Comparison of ENCODE assay signal across 14 cellular contexts in the genomic region with DNA sequence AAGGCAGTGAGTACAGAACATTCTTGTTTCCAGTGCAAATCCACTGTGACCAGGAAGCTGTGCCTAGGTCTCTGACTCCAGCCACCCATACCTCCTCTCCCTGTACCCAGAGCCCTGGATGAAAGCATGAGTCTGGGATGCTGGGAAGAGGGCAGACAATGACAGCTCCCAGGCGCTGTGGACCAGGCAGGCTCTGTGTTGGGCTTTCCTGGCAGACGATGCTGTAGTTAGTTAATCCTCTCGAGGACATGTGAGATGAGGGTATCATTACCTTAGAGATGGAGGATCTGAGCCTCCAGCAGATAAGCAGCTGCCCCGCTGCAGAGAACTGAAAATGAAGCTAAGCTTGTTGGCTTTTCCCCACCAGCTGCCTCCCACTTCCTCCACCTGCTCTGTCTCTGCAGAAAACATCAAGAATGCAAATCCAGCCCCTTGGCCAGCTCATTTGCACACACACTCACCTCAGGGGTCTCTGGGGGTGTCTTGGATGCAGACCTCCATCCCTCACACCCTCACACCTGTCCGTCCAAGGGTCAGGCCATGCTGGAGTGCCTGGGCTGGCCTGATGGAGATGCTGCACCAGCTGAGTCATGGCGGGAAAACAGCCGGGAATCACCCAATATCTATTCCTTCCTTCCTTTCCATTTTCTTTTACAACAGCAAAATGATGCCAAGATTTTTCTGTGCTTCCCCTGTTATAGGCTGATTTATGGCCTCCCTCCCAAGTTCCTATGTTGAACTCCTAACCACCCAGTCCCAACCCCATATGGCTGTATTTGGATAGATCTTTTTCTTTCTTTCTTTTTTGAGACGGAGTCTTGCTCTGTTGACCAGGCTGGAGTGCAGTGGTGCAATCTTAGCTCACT.
DNase-seq lines count a peak whose midpoint lies in the region; ATAC-seq and TF ChIP-seq lines count a peak whose summit lies in the region.
"Had no signal": no experiment of that assay in that cellular context is flagged by ENCODE, and none has a peak within 500 bp of the region (broad histone marks: within the 10 kb centered on the region; RNA-seq: fewer than 3 reads in every experiment).

No MANE protein-coding gene starts in this region.

- intact Hi-C loops in CD4-positive, alpha-beta T cell (cut with DNase I, micrococcal nuclease), result loop anchor here in 1 of 2 experiments (10.0 kb wide), 1 partner anchor 215 kb away; no protein-coding TSS in a partner anchor

- DNase-seq in DMS53 (lab: John Stamatoyannopoulos, UW), result peak; percentile 2
- DNase-seq in DMS53 treated with DMSO at 0.1 percent for 48 hours (lab: John Stamatoyannopoulos, UW; ENCODE audit: unreplicated experiment), result no peak
- peak; percentile 24 for DNase-seq in dermis blood vessel endothelial cell
- DNase-seq in C1 segment of cervical spinal cord (lab: John Stamatoyannopoulos, UW), result no peak
- no peak for DNase-seq in activated gamma-delta T cell treated with Interleukin-2 at 50 U/mL for 16 hours
- no peak for DNase-seq in CD4-positive, alpha-beta T cell
- DNase-seq: activated T-cell treated with anti-CD3 and anti-CD28 coated beads, Interleukin-2, amount 50 U/mL, for 72 hours; cerebellar nuclear complex; NCI-H1417 treated with DMSO at 0.1 percent for 48 hours; stimulated activated CD4-positive, alpha-beta T cell treated with anti-CD3 and anti-CD28 coated beads, Interleukin-4, amount 100 ng/mL, for 24 hours; testis had no signal

- no peak overlapping the region for H3K27ac Mint-ChIP-seq in CD4-positive, alpha-beta T cell
- H3K27ac Mint-ChIP-seq: activated T-cell treated with anti-CD3 and anti-CD28 coated beads, Interleukin-2, amount 50 U/mL, for 72 hours had no signal

- H3K4me3 Mint-ChIP-seq in CD4-positive, alpha-beta T cell, result no peak overlapping the region

- POLR2A ChIA-PET in CD4-positive, alpha-beta T cell (lab: Charles Lee), result interaction anchor here (0.5 to 1.1 kb wide), 2 partner anchors 10 to 22 kb away, joined by 3 to 4 read pairs; no protein-coding TSS in a partner anchor

- H3K27ac ChIP-seq in CD4-positive, alpha-beta T cell (ENCODE audit: low read depth, low read length), result no peak overlapping the region
- H3K27ac ChIP-seq: HL-60, testis had no signal

- CTCF ChIA-PET in CD4-positive, alpha-beta T cell (lab: Charles Lee), result interaction anchor here (0.8 to 2.3 kb wide), 2 partner anchors 10 to 23 kb away, joined by 4 to 5 read pairs; no protein-coding TSS in a partner anchor

- peak; percentile 57 for ATAC-seq in GM19463 (IDR thresholded peaks at IDR 0.05; ENCODE audit: unreplicated experiment)
- peak; percentile 43 for ATAC-seq in HG03442 (IDR thresholded peaks at IDR 0.05; ENCODE audit: unreplicated experiment)
- ATAC-seq in CD4-positive, alpha-beta T cell (ENCODE audit: poor library complexity), result no peak
- ATAC-seq: activated T-cell treated with anti-CD3 and anti-CD28 coated beads, Interleukin-2, amount 50 U/mL, for 72 hours had no signal

- H3K27me3 Mint-ChIP-seq in CD4-positive, alpha-beta T cell, result no peaks in the 10 kb centered on the region

- no peaks in the 10 kb centered on the region for H3K9me3 Mint-ChIP-seq in CD4-positive, alpha-beta T cell
- H3K9me3 Mint-ChIP-seq: activated T-cell treated with anti-CD3 and anti-CD28 coated beads, Interleukin-2, amount 50 U/mL, for 72 hours had no signal

- peaks cover 13% of the 10 kb centered on the region for H3K4me1 Mint-ChIP-seq in CD4-positive, alpha-beta T cell (ENCODE audit: low read depth)

- no peaks in the 10 kb centered on the region for H3K27me3 ChIP-seq in CD4-positive, alpha-beta T cell (ENCODE audit: control insufficient read depth, insufficient read depth, low read length)
- H3K27me3 ChIP-seq: testis had no signal

- no peak for TF ChIP-seq CTCF in CD4-positive, alpha-beta T cell (IDR thresholded peaks at IDR 0.05)

- H3K9me3 ChIP-seq in CD4-positive, alpha-beta T cell (ENCODE audit: control insufficient read depth, low read length), result no peaks in the 10 kb centered on the region
- H3K9me3 ChIP-seq: testis had no signal

- no peaks in the 10 kb centered on the region for H3K36me3 Mint-ChIP-seq in CD4-positive, alpha-beta T cell (ENCODE audit: low read depth)

Comparison
In these comparisons a context has a peak if more than half of its experiments do, and no peak if none do; other contexts are left out.
1. DNase-seq: peak in DMS53 (single experiment) and dermis blood vessel endothelial cell (single experiment); none in DMS53 treated with DMSO at 0.1 percent for 48 hours (single experiment), C1 segment of cervical spinal cord (0 of 14), activated gamma-delta T cell treated with Interleukin-2 at 50 U/mL for 16 hours (single experiment) and CD4-positive, alpha-beta T cell (0 of 10).